In the genomic region with DNA sequence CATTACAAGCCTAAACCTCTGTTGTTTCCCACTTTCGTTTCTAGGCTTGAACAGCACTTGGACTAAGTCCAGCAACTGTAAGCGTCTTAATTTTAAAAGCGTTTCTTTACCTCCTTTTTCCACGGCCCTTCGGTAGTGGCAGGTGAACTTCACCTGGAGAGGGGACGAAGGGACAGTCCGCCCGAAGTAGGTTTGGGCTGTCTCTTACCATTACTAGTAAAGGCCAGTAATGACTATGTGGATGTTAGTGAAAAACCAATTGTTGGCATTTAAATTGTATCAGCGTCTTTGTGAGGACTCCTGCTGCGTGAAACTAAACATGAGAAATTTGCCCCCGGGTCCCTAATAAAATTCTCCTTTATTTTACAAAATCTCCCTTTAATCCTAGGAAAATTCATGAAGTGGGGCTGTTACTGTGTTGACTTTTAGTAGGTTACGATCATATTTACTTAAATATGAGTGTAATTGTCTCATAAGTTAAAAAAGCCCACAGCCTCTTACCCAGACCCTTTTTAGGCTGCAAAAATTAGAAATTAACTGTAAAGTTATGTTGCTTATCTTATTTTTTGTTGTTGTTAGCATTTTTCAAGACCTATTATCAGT, we compare ENCODE assay signal across 8 cellular contexts. TPM values are rescaled to one million over a fixed set of nuclear protein-coding genes. Genes with fewer than 3 reads are reported as not detected.
DNase-seq lines count a peak whose midpoint lies in the region; ATAC-seq and TF ChIP-seq lines count a peak whose summit lies in the region.

No MANE protein-coding gene starts in this region.

- peak in 1 of 2 donors; percentile 3 for ATAC-seq in CD4-positive, CD25-positive, alpha-beta regulatory T cell (ENCODE audit: low read depth in 2 of 2)
- peak; percentile 2 for ATAC-seq in HG03342 (IDR thresholded peaks at IDR 0.05; ENCODE audit: unreplicated experiment)
- ATAC-seq in stimulated activated naive CD8-positive, alpha-beta T cell treated with anti-CD3 and anti-CD28 coated beads, Interleukin-15, amount 100 ng/mL, for 72 hours, result peak; percentile 41

- peak overlapping the region; percentile 97 to 100 (median 98) for H3K4me3 Mint-ChIP-seq in CD4-positive, CD25-positive, alpha-beta regulatory T cell
- peak overlapping the region; percentile 83 to 94 for H3K4me3 Mint-ChIP-seq in stimulated activated naive CD8-positive, alpha-beta T cell treated with anti-CD3 and anti-CD28 coated beads, Interleukin-15, amount 100 ng/mL, for 72 hours

- no peaks in the 10 kb centered on the region for H3K27me3 ChIP-seq in CD4-positive, CD25-positive, alpha-beta regulatory T cell (ENCODE audit: control insufficient read depth, insufficient read depth, low read length)
- H3K27me3 ChIP-seq in ascending aorta, result no peaks in the 10 kb centered on the region

- H3K4me3 ChIP-seq in CD4-positive, CD25-positive, alpha-beta regulatory T cell (ENCODE audit: low read depth, low read length), result peak overlapping the region; percentile 99
- peak overlapping the region; percentile 99 to 100 for H3K4me3 ChIP-seq in ascending aorta

- H3K27me3 Mint-ChIP-seq in CD4-positive, CD25-positive, alpha-beta regulatory T cell, result peaks cover 8% of the 10 kb centered on the region
- H3K27me3 Mint-ChIP-seq in stimulated activated naive CD8-positive, alpha-beta T cell treated with anti-CD3 and anti-CD28 coated beads, Interleukin-15, amount 100 ng/mL, for 72 hours, result no peaks in the 10 kb centered on the region

- TF ChIP-seq CTCF in ascending aorta (IDR thresholded peaks at IDR 0.05), result no peak

- H3K36me3 Mint-ChIP-seq in CD4-positive, CD25-positive, alpha-beta regulatory T cell, result peaks cover 26% of the 10 kb centered on the region

- peaks cover 10% of the 10 kb centered on the region for H3K36me3 ChIP-seq in CD4-positive, CD25-positive, alpha-beta regulatory T cell (ENCODE audit: control insufficient read depth, insufficient read depth, low read length)
- no peaks in the 10 kb centered on the region for H3K36me3 ChIP-seq in ascending aorta

- H3K9me3 ChIP-seq in CD4-positive, CD25-positive, alpha-beta regulatory T cell (ENCODE audit: control insufficient read depth in 2 of 2, low read length in 2 of 2), result no peaks in the 10 kb centered on the region
- H3K9me3 ChIP-seq in ascending aorta, result no peaks in the 10 kb centered on the region

- H3K4me1 Mint-ChIP-seq in CD4-positive, CD25-positive, alpha-beta regulatory T cell, result peaks cover 14 to 67% (median 49%) of the 10 kb centered on the region in 4 donors
- H3K4me1 Mint-ChIP-seq in stimulated activated naive CD8-positive, alpha-beta T cell treated with anti-CD3 and anti-CD28 coated beads, Interleukin-15, amount 100 ng/mL, for 72 hours, result peaks cover 52% of the 10 kb centered on the region

- H3K4me1 ChIP-seq in CD4-positive, CD25-positive, alpha-beta regulatory T cell (ENCODE audit: control insufficient read depth, insufficient read depth, low read length, poor library complexity, severe bottlenecking), result peaks cover 55% of the 10 kb centered on the region
- peaks cover 6 to 24% of the 10 kb centered on the region in 2 donors for H3K4me1 ChIP-seq in ascending aorta

- intact Hi-C loops in ascending aorta (cut with DNase I), result loop anchor here (1.0 to 10.0 kb wide), 7 partner anchors 69 to 1353 kb away; a partner anchor contains a TSS

- H3K9me3 Mint-ChIP-seq in CD4-positive, CD25-positive, alpha-beta regulatory T cell, result no peaks in the 10 kb centered on the region
- H3K9me3 Mint-ChIP-seq in stimulated activated naive CD8-positive, alpha-beta T cell treated with anti-CD3 and anti-CD28 coated beads, Interleukin-15, amount 100 ng/mL, for 72 hours, result no peaks in the 10 kb centered on the region

- peak overlapping the region; percentile 98 to 99 (median 98) for H3K27ac Mint-ChIP-seq in CD4-positive, CD25-positive, alpha-beta regulatory T cell
- H3K27ac Mint-ChIP-seq in stimulated activated naive CD8-positive, alpha-beta T cell treated with anti-CD3 and anti-CD28 coated beads, Interleukin-15, amount 100 ng/mL, for 72 hours, result peak overlapping the region; percentile 89 to 98

- peak overlapping the region; percentile 92 for H3K27ac ChIP-seq in CD4-positive, CD25-positive, alpha-beta regulatory T cell (ENCODE audit: insufficient read depth, low read length, poor library complexity, severe bottlenecking)
- H3K27ac ChIP-seq in ascending aorta, result peak overlapping the region; percentile 100

- no peak for DNase-seq in CD4-positive, CD25-positive, alpha-beta regulatory T cell
- no peak for DNase-seq in ascending aorta (ENCODE audit: low spot score in 2 of 2)
- DNase-seq in inferior parietal cortex (ENCODE audit: extremely low spot score), result peak; percentile 72
- DNase-seq in stimulated activated naive CD8-positive, alpha-beta T cell treated with anti-CD3 and anti-CD28 coated beads, Interleukin-15, amount 100 ng/mL, for 72 hours, result no peak
- DNase-seq in COR-L47 (lab: John Stamatoyannopoulos, UW), result no peak
- DNase-seq in SK-N-DZ (ENCODE audit: low spot score), result no peak
- DNase-seq in iPS-NIHi7 (ENCODE audit: extremely low spot score), result no peak

RNA-seq across cellular contexts. Expression of a gene that starts 1.0 kb away (rescaled TPM):
- 324 TPM for total RNA-seq in CD4-positive, CD25-positive, alpha-beta regulatory T cell
- polyA plus RNA-seq in CD4-positive, CD25-positive, alpha-beta regulatory T cell, result 1,000 to 10,000 TPM; 1,031 to 1,148 (median 1,078) TPM
- 345 TPM for total RNA-seq in ascending aorta
- 141 and 163 TPM in 2 replicates for polyA plus RNA-seq in SK-N-DZ (2014; cell fraction: cytosol; rRNA removed)
- polyA plus RNA-seq in SK-N-DZ (2014; cell fraction: nucleus; rRNA removed), result 70.9 and 96.0 TPM in 2 replicates
